In the genomic region with DNA sequence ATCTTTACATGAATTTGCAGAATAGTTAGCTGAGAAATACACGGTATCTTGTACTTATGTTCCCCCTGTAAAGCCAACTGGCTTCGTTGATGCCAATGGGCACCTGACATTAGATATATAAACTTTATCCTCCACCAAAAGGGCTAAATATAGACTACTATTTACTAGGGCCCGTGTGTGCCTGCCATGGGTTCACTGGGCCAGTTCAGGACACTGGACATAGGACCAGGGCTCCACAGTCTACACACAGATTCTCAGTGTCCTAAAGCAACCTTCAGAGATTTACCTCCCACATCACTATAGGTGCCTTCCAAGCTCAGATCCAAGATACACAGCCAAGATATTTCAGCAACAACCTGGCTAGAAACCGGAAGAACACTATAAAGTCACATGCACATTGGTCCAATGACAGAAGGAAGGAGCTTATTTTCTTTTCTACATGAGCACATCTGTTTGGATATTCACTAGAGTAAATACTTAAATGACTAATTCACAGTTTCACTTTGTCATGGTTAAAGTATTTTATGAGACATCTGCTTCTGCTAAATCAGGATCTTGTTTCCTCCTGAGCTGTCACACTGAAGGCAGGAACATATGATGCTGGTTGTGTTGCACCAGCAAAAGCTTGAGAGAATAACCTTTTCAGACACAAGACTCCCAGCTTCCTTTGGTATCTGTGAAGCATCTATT, we compare ENCODE assay signal across 8 cellular contexts.
DNase-seq lines count a peak whose midpoint lies in the region; ATAC-seq and TF ChIP-seq lines count a peak whose summit lies in the region.

No MANE protein-coding gene starts in this region.

- H3K4me1 ChIP-seq in HEK293 (ENCODE audit: control insufficient read depth, insufficient read depth, low read length) = peaks cover 2% of the 10 kb centered on the region; the same call in 1 of the 2 replicates

- no peak overlapping the region for H3K4me3 Mint-ChIP-seq in WTC11

- TF ChIP-seq CTCF in HEK293 (tag by site-specific recombination; IDR thresholded peaks at IDR 0.05) (no peak), WTC11 (IDR thresholded peaks at IDR 0.05) (no peak)

- no peaks in the 10 kb centered on the region for H3K9me3 ChIP-seq in HEK293 (ENCODE audit: control insufficient read depth, insufficient read depth, low read depth, low read length)

- peaks cover 7% of the 10 kb centered on the region; the same call in 1 of the 2 replicates for H3K9me3 Mint-ChIP-seq in WTC11

- H3K36me3 Mint-ChIP-seq in WTC11 = no peaks in the 10 kb centered on the region

- ATAC-seq in GM18508 (IDR thresholded peaks at IDR 0.05; ENCODE audit: insufficient read depth, unreplicated experiment) (peak; percentile 79), WTC11 (no peak), GM19324 (IDR thresholded peaks at IDR 0.05; ENCODE audit: low FRiP score, unreplicated experiment) (no peak)

- CTCF ChIA-PET in HEK293 (lab: Yijun Ruan, JAX) = interaction anchor here (1.0 kb wide), 1 partner anchor 105 kb away, joined by 3 read pairs; no protein-coding TSS in a partner anchor
- CTCF ChIA-PET in WTC11 (lab: Charles Lee) = no interaction called here

- POLR2A ChIA-PET in HEK293 (lab: Yijun Ruan, JAX) (no interaction called here), WTC11 (lab: Charles Lee) (interaction anchor here (0.5 kb wide), 1 partner anchor 83 kb away, joined by 5 read pairs; no protein-coding TSS in a partner anchor)

- no peak overlapping the region for H3K27ac Mint-ChIP-seq in WTC11

- peaks cover 4% of the 10 kb centered on the region; the same call in 1 of the 2 replicates for H3K4me1 Mint-ChIP-seq in WTC11

- no peaks in the 10 kb centered on the region for H3K36me3 ChIP-seq in HEK293 (ENCODE audit: control insufficient read depth in 2 of 2, insufficient read depth in 1 of 2, low read length in 2 of 2)

- H3K27me3 Mint-ChIP-seq in WTC11 (ENCODE audit: low read depth) = no peaks in the 10 kb centered on the region

- H3K27ac ChIP-seq in HEK293 (ENCODE audit: extremely low read depth, low read depth, low read length) = no peak overlapping the region

- H3K4me3 ChIP-seq in HEK293 (ENCODE audit: low read depth, low read length) = no peak overlapping the region

- DNase-seq in NCI-H69 (lab: John Stamatoyannopoulos, UW) (peak; percentile 84), myocyte (ENCODE audit: low read depth) (peak; percentile 80), WTC11 (ENCODE audit: low spot score) (no peak), amniotic stem cell (lab: John Stamatoyannopoulos, UW) (no peak), NCI-H2227 treated with DMSO at 0.1 percent for 48 hours (lab: John Stamatoyannopoulos, UW) (no peak)

TF ChIP-seq in HEK293, 187 proteins besides CTCF, POLR2A, EP300 and RAD21 (continues in another document):
- TF ChIP-seq YY1 (tag by site-specific recombination; IDR thresholded peaks at IDR 0.05) = no peak
- TF ChIP-seq ZNF221 (tag by site-specific recombination; IDR thresholded peaks at IDR 0.05; ENCODE audit: borderline replicate concordance) = no peak
- peak; percentile 59; the same call in 1 of the 2 replicates for TF ChIP-seq ZNF366 (tag by site-specific recombination; conservative IDR thresholded peaks at IDR 0.05)
- no peak for TF ChIP-seq KLF10 (tag by site-specific recombination; IDR thresholded peaks at IDR 0.05)
- no peak for TF ChIP-seq ZNF350 (tag by site-specific recombination; IDR thresholded peaks at IDR 0.05)
- TF ChIP-seq BCL11A (tag by site-specific recombination; IDR thresholded peaks at IDR 0.05; ENCODE audit: low read depth) = no peak
- TF ChIP-seq, protein P1, sequence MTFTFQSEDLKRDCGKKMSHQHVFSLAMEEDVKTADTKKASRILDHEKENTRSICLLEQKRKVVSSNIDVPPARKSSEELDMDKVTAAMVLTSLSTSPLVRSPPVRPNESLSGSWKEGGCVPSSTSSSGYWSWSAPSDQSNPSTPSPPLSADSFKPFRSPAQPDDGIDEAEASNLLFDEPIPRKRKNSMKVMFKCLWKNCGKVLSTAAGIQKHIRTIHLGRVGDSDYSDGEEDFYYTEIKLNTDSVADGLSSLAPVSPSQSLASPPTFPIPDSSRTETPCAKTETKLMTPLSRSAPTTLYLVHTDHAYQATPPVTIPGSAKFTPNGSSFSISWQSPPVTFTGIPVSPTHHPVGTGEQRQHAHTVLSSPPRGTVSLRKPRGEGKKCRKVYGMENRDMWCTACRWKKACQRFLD (tag by site-specific recombination; IDR thresholded peaks at IDR 0.05) = no peak
- no peak for TF ChIP-seq ZNF571 (tag by site-specific recombination; IDR thresholded peaks at IDR 0.05)
- TF ChIP-seq ZXDB (tag by site-specific recombination; IDR thresholded peaks at IDR 0.05) = 0 out of 2 replicates have a peak, but pooled peaks have one; percentile 28
- TF ChIP-seq, protein P2, sequence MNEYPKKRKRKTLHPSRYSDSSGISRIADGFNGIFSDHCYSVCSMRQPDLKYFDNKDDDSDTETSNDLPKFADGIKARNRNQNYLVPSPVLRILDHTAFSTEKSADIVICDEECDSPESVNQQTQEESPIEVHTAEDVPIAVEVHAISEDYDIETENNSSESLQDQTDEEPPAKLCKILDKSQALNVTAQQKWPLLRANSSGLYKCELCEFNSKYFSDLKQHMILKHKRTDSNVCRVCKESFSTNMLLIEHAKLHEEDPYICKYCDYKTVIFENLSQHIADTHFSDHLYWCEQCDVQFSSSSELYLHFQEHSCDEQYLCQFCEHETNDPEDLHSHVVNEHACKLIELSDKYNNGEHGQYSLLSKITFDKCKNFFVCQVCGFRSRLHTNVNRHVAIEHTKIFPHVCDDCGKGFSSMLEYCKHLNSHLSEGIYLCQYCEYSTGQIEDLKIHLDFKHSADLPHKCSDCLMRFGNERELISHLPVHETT (tag by site-specific recombination; IDR thresholded peaks at IDR 0.05) = peak; percentile 62; the same call in 1 of the 2 replicates
- TF ChIP-seq ZNF184 (tag by site-specific recombination; IDR thresholded peaks at IDR 0.05) = peak; percentile 57; the same call in 1 of the 2 replicates
- TF ChIP-seq ZNF514 (tag by site-specific recombination; IDR thresholded peaks at IDR 0.05) = no peak
- 0 out of 2 replicates have a peak, but pooled peaks have one; percentile 28 for TF ChIP-seq ZNF335 (tag by site-specific recombination; conservative IDR thresholded peaks at IDR 0.05)
- TF ChIP-seq SP2 (tag by site-specific recombination; IDR thresholded peaks at IDR 0.05) = peak; percentile 20; the same call in 1 of the 2 replicates

TF ChIP-seq in WTC11, 78 proteins besides CTCF, POLR2A, EP300 and RAD21 (continues in another document):
- TF ChIP-seq SMAD3 (CRISPR knock-in tag; IDR thresholded peaks at IDR 0.05; ENCODE audit: borderline replicate concordance) (no peak), CREM (CRISPR knock-in tag; IDR thresholded peaks at IDR 0.05) (no peak), MYBL2 (CRISPR knock-in tag; IDR thresholded peaks at IDR 0.05) (no peak), IRF2 (CRISPR knock-in tag; IDR thresholded peaks at IDR 0.05; ENCODE audit: borderline replicate concordance, low read depth) (no peak), FOXP1 (CRISPR knock-in tag; IDR thresholded peaks at IDR 0.05; ENCODE audit: borderline replicate concordance) (no peak), TEAD1 (CRISPR knock-in tag; IDR thresholded peaks at IDR 0.05) (no peak), ZNF671 (CRISPR knock-in tag; IDR thresholded peaks at IDR 0.05) (no peak), MXD4 (CRISPR knock-in tag; IDR thresholded peaks at IDR 0.05; ENCODE audit: borderline replicate concordance) (no peak), NFE2L1 (CRISPR knock-in tag; IDR thresholded peaks at IDR 0.05) (no peak)
- TF ChIP-seq, protein P3, sequence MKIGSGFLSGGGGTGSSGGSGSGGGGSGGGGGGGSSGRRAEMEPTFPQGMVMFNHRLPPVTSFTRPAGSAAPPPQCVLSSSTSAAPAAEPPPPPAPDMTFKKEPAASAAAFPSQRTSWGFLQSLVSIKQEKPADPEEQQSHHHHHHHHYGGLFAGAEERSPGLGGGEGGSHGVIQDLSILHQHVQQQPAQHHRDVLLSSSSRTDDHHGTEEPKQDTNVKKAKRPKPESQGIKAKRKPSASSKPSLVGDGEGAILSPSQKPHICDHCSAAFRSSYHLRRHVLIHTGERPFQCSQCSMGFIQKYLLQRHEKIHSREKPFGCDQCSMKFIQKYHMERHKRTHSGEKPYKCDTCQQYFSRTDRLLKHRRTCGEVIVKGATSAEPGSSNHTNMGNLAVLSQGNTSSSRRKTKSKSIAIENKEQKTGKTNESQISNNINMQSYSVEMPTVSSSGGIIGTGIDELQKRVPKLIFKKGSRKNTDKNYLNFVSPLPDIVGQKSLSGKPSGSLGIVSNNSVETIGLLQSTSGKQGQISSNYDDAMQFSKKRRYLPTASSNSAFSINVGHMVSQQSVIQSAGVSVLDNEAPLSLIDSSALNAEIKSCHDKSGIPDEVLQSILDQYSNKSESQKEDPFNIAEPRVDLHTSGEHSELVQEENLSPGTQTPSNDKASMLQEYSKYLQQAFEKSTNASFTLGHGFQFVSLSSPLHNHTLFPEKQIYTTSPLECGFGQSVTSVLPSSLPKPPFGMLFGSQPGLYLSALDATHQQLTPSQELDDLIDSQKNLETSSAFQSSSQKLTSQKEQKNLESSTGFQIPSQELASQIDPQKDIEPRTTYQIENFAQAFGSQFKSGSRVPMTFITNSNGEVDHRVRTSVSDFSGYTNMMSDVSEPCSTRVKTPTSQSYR (CRISPR knock-in tag; IDR thresholded peaks at IDR 0.05) = no peak
- TF ChIP-seq, protein P4, sequence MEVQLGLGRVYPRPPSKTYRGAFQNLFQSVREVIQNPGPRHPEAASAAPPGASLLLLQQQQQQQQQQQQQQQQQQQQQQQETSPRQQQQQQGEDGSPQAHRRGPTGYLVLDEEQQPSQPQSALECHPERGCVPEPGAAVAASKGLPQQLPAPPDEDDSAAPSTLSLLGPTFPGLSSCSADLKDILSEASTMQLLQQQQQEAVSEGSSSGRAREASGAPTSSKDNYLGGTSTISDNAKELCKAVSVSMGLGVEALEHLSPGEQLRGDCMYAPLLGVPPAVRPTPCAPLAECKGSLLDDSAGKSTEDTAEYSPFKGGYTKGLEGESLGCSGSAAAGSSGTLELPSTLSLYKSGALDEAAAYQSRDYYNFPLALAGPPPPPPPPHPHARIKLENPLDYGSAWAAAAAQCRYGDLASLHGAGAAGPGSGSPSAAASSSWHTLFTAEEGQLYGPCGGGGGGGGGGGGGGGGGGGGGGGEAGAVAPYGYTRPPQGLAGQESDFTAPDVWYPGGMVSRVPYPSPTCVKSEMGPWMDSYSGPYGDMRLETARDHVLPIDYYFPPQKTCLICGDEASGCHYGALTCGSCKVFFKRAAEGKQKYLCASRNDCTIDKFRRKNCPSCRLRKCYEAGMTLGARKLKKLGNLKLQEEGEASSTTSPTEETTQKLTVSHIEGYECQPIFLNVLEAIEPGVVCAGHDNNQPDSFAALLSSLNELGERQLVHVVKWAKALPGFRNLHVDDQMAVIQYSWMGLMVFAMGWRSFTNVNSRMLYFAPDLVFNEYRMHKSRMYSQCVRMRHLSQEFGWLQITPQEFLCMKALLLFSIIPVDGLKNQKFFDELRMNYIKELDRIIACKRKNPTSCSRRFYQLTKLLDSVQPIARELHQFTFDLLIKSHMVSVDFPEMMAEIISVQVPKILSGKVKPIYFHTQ (CRISPR knock-in tag; IDR thresholded peaks at IDR 0.05) = no peak

Comparison
In these comparisons a context has a peak if more than half of its experiments do, and no peak if none do; other contexts are left out.
1. DNase-seq: peak in NCI-H69 (single experiment) and myocyte (single experiment); none in WTC11 (single experiment), amniotic stem cell (single experiment) and NCI-H2227 treated with DMSO at 0.1 percent for 48 hours (single experiment).